29 cellular contexts compared by ENCODE assay signal in genomic region chrX:23185951-23186350, GRCh38.
DNase-seq lines count a peak whose midpoint lies in the region; ATAC-seq and TF ChIP-seq lines count a peak whose summit lies in the region.
"Had no signal": no experiment of that assay in that cellular context is flagged by ENCODE, and none has a peak within 500 bp of the region (broad histone marks: within the 10 kb centered on the region; RNA-seq: fewer than 3 reads in every experiment).

No MANE protein-coding gene starts in this region.

- no peaks in the 10 kb centered on the region for H3K4me1 ChIP-seq in gastrocnemius medialis
- H3K4me1 ChIP-seq: BE2C, lower lobe of right lung, Peyer's patch, SJCRH30, upper lobe of left lung had no signal

- peak; percentile 59 for ATAC-seq in GM18505 (IDR thresholded peaks at IDR 0.05; ENCODE audit: unreplicated experiment)
- peak; percentile 87 for ATAC-seq in GM19395 (IDR thresholded peaks at IDR 0.05; ENCODE audit: unreplicated experiment)
- ATAC-seq in GM21717 (IDR thresholded peaks at IDR 0.05; ENCODE audit: unreplicated experiment) = peak; percentile 49
- ATAC-seq in HG03558 (IDR thresholded peaks at IDR 0.05; ENCODE audit: extremely low read depth, unreplicated experiment) = peak; percentile 76
- ATAC-seq in GM21619 (IDR thresholded peaks at IDR 0.05; ENCODE audit: unreplicated experiment) = no peak
- ATAC-seq in gastrocnemius medialis = no peak
- ATAC-seq: activated CD8-positive, alpha-beta T cell treated with anti-CD3 and anti-CD28 coated beads, Interleukin-2, amount 10 ng/mL, durations not matched to agents 7 days and 5 days; activated naive CD8-positive, alpha-beta T cell treated with anti-CD3 and anti-CD28 coated beads, Interleukin-2, amount 50 U/mL, for 24 hours; lower lobe of right lung; mucosa of descending colon; T-cell had no signal

- no peak for TF ChIP-seq CTCF in gastrocnemius medialis (IDR thresholded peaks at IDR 0.05 in 4 of 5, conservative IDR thresholded peaks at IDR 0.05 in 1 of 5)

- intact Hi-C loops in gastrocnemius medialis (cut with DNase I; ENCODE audit: low total_unique reads) = no loop called here

- H3K9me3 ChIP-seq in gastrocnemius medialis = no peaks in the 10 kb centered on the region
- H3K9me3 ChIP-seq: BE2C, lower lobe of right lung, mucosa of descending colon, ovary, Peyer's patch, SJCRH30, upper lobe of left lung had no signal

- DNase-seq in SW480 (ENCODE audit: low spot score) = no peak
- DNase-seq in EL = no peak
- DNase-seq in gastrocnemius medialis = no peak
- DNase-seq: activated CD4-positive, CD25-positive, alpha-beta regulatory T cell treated with anti-CD3 and anti-CD28 coated beads, Interleukin-2, amount 50 U/mL, for 72 hours; activated CD8-positive, alpha-beta T cell treated with anti-CD3 and anti-CD28 coated beads, Interleukin-2, amount 10 ng/mL, durations not matched to agents 7 days and 5 days; activated gamma-delta T cell treated with Interleukin-2 at 50 U/mL for 16 hours; activated naive CD8-positive, alpha-beta T cell treated with anti-CD3 and anti-CD28 coated beads, Interleukin-2, amount 50 U/mL, for 24 hours; activated T-cell treated with anti-CD3 and anti-CD28 coated beads, Interleukin-2, amount 50 U/mL, for 1 hour; BE2C; Karpas-422; kidney; lower lobe of right lung; mucosa of descending colon; MV-4-11; NCI-H1694 treated with DMSO at 0.1 percent for 48 hours; NCI-H2171 treated with DMSO at 0.1 percent for 48 hours; NCI-H524 treated with DMSO at 0.1 percent for 48 hours; ovary; Peyer's patch; SJCRH30; stimulated activated CD4-positive, alpha-beta T cell treated with anti-CD3 and anti-CD28 coated beads, Interleukin-2, amount 100 ng/mL, for 24 hours; T-cell; upper lobe of left lung had no signal

- H3K4me3 ChIP-seq in gastrocnemius medialis = no peak overlapping the region
- H3K4me3 ChIP-seq: lower lobe of right lung, mucosa of descending colon, ovary, Peyer's patch, SJCRH30, smooth muscle cell, upper lobe of left lung had no signal

- TF ChIP-seq POLR2A in GM18505 (IDR thresholded peaks at IDR 0.05; ENCODE audit: borderline replicate concordance, extremely low read depth, insufficient read depth, insufficient read length) = no peak
- no peak for TF ChIP-seq POLR2A in gastrocnemius medialis (IDR thresholded peaks at IDR 0.05)

- H3K27ac ChIP-seq in gastrocnemius medialis = no peak overlapping the region
- H3K27ac ChIP-seq: lower lobe of right lung, ovary, Peyer's patch, SJCRH30, upper lobe of left lung had no signal

- in situ Hi-C loops in gastrocnemius medialis (cut with MboI; ENCODE audit: low sequenced_read_pairs in 4 of 4) = no loop called here

- no peaks in the 10 kb centered on the region for H3K27me3 ChIP-seq in gastrocnemius medialis
- H3K27me3 ChIP-seq: BE2C, ovary, Peyer's patch, SJCRH30, upper lobe of left lung had no signal

- no peaks in the 10 kb centered on the region for H3K36me3 ChIP-seq in gastrocnemius medialis
- H3K36me3 ChIP-seq: BE2C, lower lobe of right lung, ovary, Peyer's patch, SJCRH30, upper lobe of left lung had no signal

Comparison
In these comparisons a context has a peak if more than half of its experiments do, and no peak if none do; other contexts are left out.
1. ATAC-seq: peak in GM18505 (single experiment), GM19395 (single experiment), GM21717 (single experiment) and HG03558 (single experiment); none in GM21619 (single experiment) and gastrocnemius medialis (0 of 2).